In the genomic region with DNA sequence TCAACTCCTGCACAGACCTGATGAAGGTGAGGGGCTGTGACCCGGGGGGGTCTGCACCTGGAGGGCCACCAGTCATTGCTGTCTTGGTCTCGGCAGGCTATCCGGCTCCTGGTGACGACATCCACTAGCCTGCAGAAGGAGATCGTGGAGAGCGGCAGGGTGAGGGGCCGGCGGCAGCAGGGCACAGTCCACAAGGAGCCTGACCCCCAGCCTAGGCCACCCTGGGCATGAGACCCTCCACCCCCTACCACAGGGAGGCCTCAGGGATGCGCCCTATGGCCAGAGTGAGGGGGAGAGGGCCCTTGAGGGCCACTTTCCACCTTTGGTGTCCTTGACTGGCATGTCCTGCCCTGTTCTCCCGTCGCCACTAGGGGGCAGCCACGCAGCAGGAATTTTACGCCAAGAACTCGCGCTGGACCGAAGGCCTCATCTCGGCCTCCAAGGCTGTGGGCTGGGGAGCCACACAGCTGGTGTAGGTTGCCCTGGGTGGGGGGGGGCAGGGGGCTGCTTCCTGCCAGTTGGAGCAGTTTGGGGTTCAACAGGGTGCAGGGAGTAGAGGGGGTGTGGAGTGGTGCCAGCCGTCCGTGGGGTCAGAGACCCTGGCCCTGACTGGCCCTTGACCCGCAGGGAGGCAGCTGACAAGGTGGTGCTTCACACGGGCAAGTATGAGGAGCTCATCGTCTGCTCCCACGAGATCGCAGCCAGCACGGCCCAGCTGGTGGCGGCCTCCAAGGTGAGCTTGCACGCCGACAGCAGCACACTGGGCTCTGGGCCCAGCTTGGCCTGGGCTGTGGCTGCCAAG, we compare ENCODE assay signal across 2 cellular contexts.
TF ChIP-seq lines count a peak whose summit lies in the region.

No MANE protein-coding gene starts in this region.

TF ChIP-seq in IMR-90, 13 proteins besides CTCF, POLR2A, EP300 and RAD21:
- TF ChIP-seq RFX5 (IDR thresholded peaks at IDR 0.05; ENCODE audit: low read depth, low read length) (no peak), FOS (IDR thresholded peaks at IDR 0.05; ENCODE audit: low read depth, low read length) (no peak), SMC3 (IDR thresholded peaks at IDR 0.05; ENCODE audit: low read depth, low read length) (peak; percentile 94), CHD1 (IDR thresholded peaks at IDR 0.05; ENCODE audit: low read depth, low read length) (no peak), MAZ (IDR thresholded peaks at IDR 0.05; ENCODE audit: borderline replicate concordance, low read depth, low read length) (no peak)

TF ChIP-seq in PFSK-1, 5 proteins besides CTCF, POLR2A, EP300 and RAD21:
- TF ChIP-seq FOXP2 (optimal IDR thresholded peaks at IDR 0.05; ENCODE audit: borderline replicate concordance, extremely low read depth, extremely low read length, insufficient read depth) = peak; percentile 35
- TF ChIP-seq SIN3A (IDR thresholded peaks at IDR 0.05; ENCODE audit: borderline replicate concordance, insufficient read depth, low read length) = no peak
- TF ChIP-seq POLR2AphosphoS5 (IDR thresholded peaks at IDR 0.05; ENCODE audit: low read depth, low read length) = no peak
